In genomic region chr7:5439572-5440496, GRCh38 we compare ENCODE assay signal across 1 cellular context.
TF ChIP-seq lines count a peak whose summit lies in the region.

No MANE protein-coding gene starts in this region.

TF ChIP-seq in GM23338, 12 proteins besides CTCF, POLR2A, EP300 and RAD21 (continued from another document):
- TF ChIP-seq ZNF462 (CRISPR knock-in tag; IDR thresholded peaks at IDR 0.05), result no peak
- no peak for TF ChIP-seq REST (IDR thresholded peaks at IDR 0.05; ENCODE audit: unreplicated experiment)
- TF ChIP-seq POLR2AphosphoS5 (IDR thresholded peaks at IDR 0.05; ENCODE audit: low read depth), result no peak
- no peak for TF ChIP-seq ETS1 (IDR thresholded peaks at IDR 0.05)
- no peak for TF ChIP-seq ZNF114 (CRISPR knock-in tag; IDR thresholded peaks at IDR 0.05)
- no peak for TF ChIP-seq STAT1 (IDR thresholded peaks at IDR 0.05; ENCODE audit: unreplicated experiment)
- TF ChIP-seq EZH2 (IDR thresholded peaks at IDR 0.05; ENCODE audit: low read depth, unreplicated experiment), result no peak
- TF ChIP-seq EZH2phosphoT487 (IDR thresholded peaks at IDR 0.05; ENCODE audit: unreplicated experiment), result no peak
- no peak for TF ChIP-seq CREB1 (CRISPR knock-in tag; IDR thresholded peaks at IDR 0.05; ENCODE audit: low read depth)
TF ChIP-seq in GM23338: peak in this region for 0.
